In the genomic region with DNA sequence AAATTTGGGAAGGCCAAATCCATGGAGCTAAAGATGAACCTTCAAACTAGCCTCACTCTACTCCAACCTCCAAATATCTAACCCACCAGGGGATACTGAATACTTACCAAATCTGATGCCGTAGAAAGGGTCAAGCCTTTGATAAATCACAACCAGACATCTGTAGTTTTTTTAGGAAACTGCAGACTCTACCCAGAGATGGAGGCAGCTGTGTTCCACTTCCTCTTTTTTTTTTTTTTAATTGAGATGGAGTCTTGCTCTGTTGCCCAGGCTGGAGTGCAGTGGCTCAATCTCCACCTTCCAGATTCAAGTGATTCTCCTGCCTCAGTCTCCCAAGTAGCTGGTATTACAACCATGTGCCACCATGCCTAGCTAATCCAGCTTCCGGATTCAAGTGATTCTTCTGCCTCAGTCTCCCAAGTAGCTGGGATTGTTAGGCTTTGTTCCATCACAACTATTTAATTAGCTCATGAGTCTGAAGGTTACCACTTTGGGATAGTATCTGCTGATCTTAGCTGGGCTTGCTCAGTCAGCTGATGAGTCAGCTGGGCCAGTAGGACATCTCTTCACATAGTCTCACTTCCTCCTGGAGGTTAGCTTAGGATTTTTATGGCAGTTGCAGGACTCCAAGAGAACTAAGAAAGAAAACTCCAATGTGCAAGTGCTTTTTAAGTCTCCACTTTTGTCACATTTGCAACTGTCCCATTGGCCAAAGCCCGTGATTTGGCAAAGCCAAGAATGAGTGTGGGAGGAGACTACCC, we compare ENCODE assay signal across 9 cellular contexts. TPM values are rescaled to one million over a fixed set of nuclear protein-coding genes. Genes with fewer than 3 reads are reported as not detected.
A peak's percentile ranks its signal among the peaks of the same experiment; 100 is the strongest.
DNase-seq lines count a peak whose midpoint lies in the region; ATAC-seq and TF ChIP-seq lines count a peak whose summit lies in the region.
"Had no signal": no experiment of that assay in that cellular context is flagged by ENCODE, and none has a peak within 500 bp of the region (broad histone marks: within the 10 kb centered on the region; RNA-seq: fewer than 3 reads in every experiment).

No MANE protein-coding gene starts in this region.

- peaks cover 0 to 24% (median 0%) of the 10 kb centered on the region in 12 donors for H3K9me3 ChIP-seq in heart left ventricle
- H3K9me3 ChIP-seq in left ventricle myocardium inferior (replicated peaks) = peaks cover 18% of the 10 kb centered on the region
- no peaks in the 10 kb centered on the region for H3K9me3 ChIP-seq in upper lobe of right lung

- intact Hi-C loops in heart left ventricle (cut with DNase I) (no loop called here), left ventricle myocardium inferior (cut with micrococcal nuclease) (no loop called here), upper lobe of right lung (cut with DNase I) (no loop called here)

- TF ChIP-seq CTCF in heart left ventricle (IDR thresholded peaks at IDR 0.05) = no peak
- no peak for TF ChIP-seq CTCF in left ventricle myocardium inferior (IDR thresholded peaks at IDR 0.05; ENCODE audit: borderline replicate concordance)
- TF ChIP-seq CTCF in upper lobe of right lung (IDR thresholded peaks at IDR 0.05) = no peak
- TF ChIP-seq CTCF in GM10248 (IDR thresholded peaks at IDR 0.05; ENCODE audit: control extremely low read depth, extremely low read depth, low read depth, missing control alignments) = no peak

- H3K36me3 ChIP-seq in heart left ventricle (no peaks in the 10 kb centered on the region), left ventricle myocardium inferior (no peaks in the 10 kb centered on the region), upper lobe of right lung (no peaks in the 10 kb centered on the region)

- no peak for DNase-seq in heart left ventricle
- DNase-seq in left ventricle myocardium inferior = no peak
- peak; percentile 32 for DNase-seq in RPMI8226
- no peak for DNase-seq in upper lobe of right lung
- no peak for DNase-seq in dermis blood vessel endothelial cell
- no peak for DNase-seq in GM10248 (ENCODE audit: extremely low spot score)
- no peak for DNase-seq in NCI-H1436 (lab: John Stamatoyannopoulos, UW)
- DNase-seq: effector CD4-positive, alpha-beta T cell had no signal

- 82 to 87% (median 85%) methylated on average over 3 of the region's 3 CpGs for WGBS in heart left ventricle, 4 donors

- CTCF ChIA-PET in GM10248 (lab: Yijun Ruan, JAX) = interaction anchor here (0.7 to 1.1 kb wide), 7 partner anchors 9 to 49 kb away, joined by 3 to 7 read pairs (median 3); partner anchors contain the start of gene FRK

- H3K27me3 ChIP-seq in heart left ventricle (no peaks in the 10 kb centered on the region), left ventricle myocardium inferior (ENCODE audit: low read depth) (no peaks in the 10 kb centered on the region), upper lobe of right lung (no peaks in the 10 kb centered on the region)

- H3K4me1 ChIP-seq in heart left ventricle = no peaks in the 10 kb centered on the region
- peaks cover 5% of the 10 kb centered on the region for H3K4me1 ChIP-seq in left ventricle myocardium inferior
- H3K4me1 ChIP-seq in upper lobe of right lung = no peaks in the 10 kb centered on the region

- H3K4me3 ChIP-seq in heart left ventricle = no peak overlapping the region
- H3K4me3 ChIP-seq in left ventricle myocardium inferior = no peak overlapping the region
- H3K4me3 ChIP-seq in upper lobe of right lung = no peak overlapping the region

- ATAC-seq in heart left ventricle = peak in 3 of 4 donors; percentile 41 to 57 (median 52)
- peak; percentile 63 for ATAC-seq in HG03097 (IDR thresholded peaks at IDR 0.05; ENCODE audit: low FRiP score, unreplicated experiment)
- peak; percentile 56 for ATAC-seq in upper lobe of right lung

- no peak for TF ChIP-seq POLR2A in heart left ventricle (IDR thresholded peaks at IDR 0.05)

- POLR2A ChIA-PET in GM10248 (lab: Yijun Ruan, JAX) = no interaction called here

- no peak overlapping the region for H3K27ac ChIP-seq in heart left ventricle
- H3K27ac ChIP-seq in left ventricle myocardium inferior (replicated peaks) = no peak overlapping the region
- H3K27ac ChIP-seq in upper lobe of right lung = no peak overlapping the region

RNA-seq across cellular contexts. Expression of gene FRK, which starts 13.3 kb away (rescaled TPM):
- total RNA-seq in heart left ventricle = 10 to 100 TPM in 1 of 9 donors, 1 to 10 TPM in 8; 4.4 to 10.8 (median 6.4) TPM
- 1 to 10 TPM; 1.4 TPM for polyA plus RNA-seq in heart left ventricle
- total RNA-seq in left ventricle myocardium inferior = 11.2 TPM
- 7.2 TPM for total RNA-seq in upper lobe of right lung
- 0.05 and 0.17 TPM in 2 replicates for total RNA-seq in dermis blood vessel endothelial cell

RNA-seq across cellular contexts. Expression of gene NT5DC1, which starts 53.3 kb away (rescaled TPM):
- total RNA-seq in heart left ventricle (10 to 100 TPM; 12.0 to 72.4 (median 51.3) TPM), left ventricle myocardium inferior (64.3 TPM), upper lobe of right lung (49.7 TPM), dermis blood vessel endothelial cell (3.7 and 10.1 TPM in 2 replicates)
- 10 to 100 TPM in 1 of 2 donors, 1 to 10 TPM in 1; 6.5 to 30.2 TPM for polyA plus RNA-seq in heart left ventricle
